Comparison of ENCODE assay signal across 1 cellular context in genomic region chr2:166106431-166107015, GRCh38.
TF ChIP-seq lines count a peak whose summit lies in the region.

No MANE protein-coding gene starts in this region.

TF ChIP-seq in H1, 55 proteins besides CTCF, POLR2A, EP300 and RAD21:
- TF ChIP-seq CHD1 (IDR thresholded peaks at IDR 0.05; ENCODE audit: low read depth, low read length) (no peak), POLR2AphosphoS5 (IDR thresholded peaks at IDR 0.05; ENCODE audit: low read depth, low read length) (no peak), E2F6 (IDR thresholded peaks at IDR 0.05) (no peak), RBBP5 (IDR thresholded peaks at IDR 0.05; ENCODE audit: borderline replicate concordance, low read depth, low read length) (no peak), NANOG (IDR thresholded peaks at IDR 0.05; ENCODE audit: insufficient read depth, low read depth, low read length, poor library complexity, severe bottlenecking) (no peak)
TF ChIP-seq in H1: peak in this region for 0.
